In genomic region chr16:29228664-29229611, GRCh38 we compare ENCODE assay signal across 8 cellular contexts.
DNase-seq lines count a peak whose midpoint lies in the region; ATAC-seq, FAIRE-seq and TF ChIP-seq lines count a peak whose summit lies in the region.
"Not testable (repeated sequence)": the region's sequence is repeated elsewhere in the genome, so short reads cannot be mapped to it uniquely, and the experiment has no call there.

No MANE protein-coding gene starts in this region.

- H3K14ac ChIP-seq in trophoblast cell (ENCODE audit: low read length), result not testable (repeated sequence)

- not testable (repeated sequence) for TF ChIP-seq POLR2A in A549 (IDR thresholded peaks at IDR 0.05; ENCODE audit: low read length)

- not testable (repeated sequence) for H3K9me3 ChIP-seq in A549; trophoblast cell (ENCODE audit: insufficient read depth, low read depth, low read length)

- H3K4me1 Mint-ChIP-seq in immature natural killer cell, result peaks cover 25 to 31% of the 10 kb centered on the region in 2 donors
- H3K4me1 Mint-ChIP-seq in memory B cell, result not testable (repeated sequence)

- H2BK5ac ChIP-seq in trophoblast cell (ENCODE audit: low read depth, low read length, poor library complexity), result not testable (repeated sequence)

- H3K27ac ChIP-seq in A549, result 0 out of 6 replicates have a peak overlapping the region, but pooled peaks of 1 of the 2 experiments have one; percentile 49
- H3K27ac ChIP-seq in trophoblast cell (ENCODE audit: low read depth, low read length), result not testable (repeated sequence)

- H3K27me3 ChIP-seq in trophoblast cell (ENCODE audit: insufficient read depth, low read length), result not testable (repeated sequence)

- H3K9ac ChIP-seq in trophoblast cell (ENCODE audit: low read length), result not testable (repeated sequence)

- H3K4me3 Mint-ChIP-seq in immature natural killer cell, result peak overlapping the region in 1 of 5 donors; percentile 44
- H3K4me3 Mint-ChIP-seq in memory B cell, result not testable (repeated sequence)

- not testable (repeated sequence) for H4K91ac ChIP-seq in trophoblast cell (ENCODE audit: low read depth, low read length)

- H3K4me1 ChIP-seq in A549; trophoblast cell (ENCODE audit: control insufficient read depth in 1 of 2, insufficient read depth in 2 of 2, low read length in 2 of 2): not testable (repeated sequence)

- not testable (repeated sequence) for H2BK12ac ChIP-seq in trophoblast cell (ENCODE audit: low read length)

- H4K8ac ChIP-seq in trophoblast cell (ENCODE audit: low read depth, low read length), result not testable (repeated sequence)

- not testable (repeated sequence) for ATAC-seq in A549; memory B cell (ENCODE audit: low read depth)

- not testable (repeated sequence) for H3K9me3 Mint-ChIP-seq in immature natural killer cell, memory B cell

- H3K27ac Mint-ChIP-seq in immature natural killer cell (peak overlapping the region in 5 of 6 donors; percentile 62 to 95 (median 86)), memory B cell (peak overlapping the region; percentile 72)

- WGBS in A549 (ENCODE audit: missing lambda C conversion rate), result 76% methylated on average over 24 of the region's 29 CpGs
- no CpG with 5 or more reads among the region's 29 CpGs for WGBS in trophoblast cell (ENCODE audit: extremely low coverage, insufficient coverage, insufficient read length)

- not testable (repeated sequence) for TF ChIP-seq EP300 in A549 (IDR thresholded peaks at IDR 0.05)

- TF ChIP-seq RAD21 in A549 (conservative IDR thresholded peaks at IDR 0.05 in 1 of 2, IDR thresholded peaks at IDR 0.05 in 1 of 2), result not testable (repeated sequence)

- not testable (repeated sequence) for H3K4me3 ChIP-seq in A549
- H3K4me3 ChIP-seq in trophoblast cell (ENCODE audit: low read depth, low read length), result peak overlapping the region; percentile 40

- not testable (repeated sequence) for FAIRE-seq in A549 (lab: Jason Lieb, UNC)

- not testable (repeated sequence) for H3K23ac ChIP-seq in trophoblast cell (ENCODE audit: low read length)

- H3K4ac ChIP-seq in trophoblast cell (ENCODE audit: low read depth, low read length), result not testable (repeated sequence)

- POLR2A ChIA-PET in A549 (lab: Yijun Ruan, JAX), result not testable (repeated sequence)

- H3K27me3 Mint-ChIP-seq in immature natural killer cell (ENCODE audit: low read depth in 3 of 3), result peaks cover 6 to 19% (median 6%) of the 10 kb centered on the region in 3 donors
- H3K27me3 Mint-ChIP-seq in memory B cell, result not testable (repeated sequence)

- H3K36me3 ChIP-seq in trophoblast cell (ENCODE audit: control insufficient read depth in 1 of 2, insufficient read depth in 2 of 2, low read length in 2 of 2), result not testable (repeated sequence)

- not testable (repeated sequence) for H2BK120ac ChIP-seq in trophoblast cell (ENCODE audit: insufficient read depth, low read length, poor library complexity)

- not testable (repeated sequence) for H2AFZ ChIP-seq in trophoblast cell (ENCODE audit: insufficient read depth, low read length, poor library complexity)

- DNase-seq in A549 (ENCODE audit: low read depth in 1 of 2, low spot score in 1 of 2); immature natural killer cell; trophoblast cell: not testable (repeated sequence)
- DNase-seq in HuH-7 (ENCODE audit: low spot score) (peak; percentile 51), NCI-H510A treated with DMSO at 0.1 percent for 48 hours (lab: John Stamatoyannopoulos, UW) (peak; percentile 49), memory B cell (ENCODE audit: low spot score in 2 of 2) (peak in 1 of 2 donors; percentile 9), ureter (ENCODE audit: low spot score) (peak; percentile 37)
- peak; percentile 41 for DNase-seq in activated effector memory CD4-positive, alpha-beta T cell treated with anti-CD3 and anti-CD28 coated beads, Interleukin-2, amount 50 U/mL, for 16 hours

- H3K36me3 Mint-ChIP-seq in immature natural killer cell, result not testable (repeated sequence)
- peaks cover 11% of the 10 kb centered on the region for H3K36me3 Mint-ChIP-seq in memory B cell

- not testable (repeated sequence) for H4K12ac ChIP-seq in trophoblast cell (ENCODE audit: low read depth, low read length)

- not testable (repeated sequence) for H3K18ac ChIP-seq in trophoblast cell (ENCODE audit: low read length)

- H3K79me2 ChIP-seq in trophoblast cell (ENCODE audit: control insufficient read depth, insufficient read depth, low read length, poor library complexity), result not testable (repeated sequence)

- H3K4me2 ChIP-seq in A549, result 0 out of 3 replicates have a peak overlapping the region, but pooled peaks have one; percentile 37
- H3K4me2 ChIP-seq in trophoblast cell (ENCODE audit: low read length), result not testable (repeated sequence)

- CTCF ChIA-PET in A549 (lab: Yijun Ruan, JAX), result not testable (repeated sequence)

- not testable (repeated sequence) for TF ChIP-seq CTCF in A549 (IDR thresholded peaks at IDR 0.05)

- H2AK5ac ChIP-seq in trophoblast cell (ENCODE audit: low read length), result not testable (repeated sequence)

- not testable (repeated sequence) for H3K79me1 ChIP-seq in trophoblast cell (ENCODE audit: low read length)
